In genomic region chr1:210231846-210232523, GRCh38 we compare ENCODE assay signal across 8 cellular contexts. TPM values are rescaled to one million over a fixed set of nuclear protein-coding genes. Genes with fewer than 3 reads are reported as not detected.
DNase-seq lines count a peak whose midpoint lies in the region; ATAC-seq and TF ChIP-seq lines count a peak whose summit lies in the region.

No MANE protein-coding gene starts in this region.

- intact Hi-C loops in aorta (cut with DNase I): loop anchor here (5.0 to 10.0 kb wide), 3 partner anchors 60 to 163 kb away; no protein-coding TSS in a partner anchor

- no peaks in the 10 kb centered on the region for H3K36me3 Mint-ChIP-seq in stimulated activated naive CD8-positive, alpha-beta T cell treated with anti-CD3 and anti-CD28 coated beads, Interleukin-15, Interleukin-2, amounts not matched to agents 100 ng/mL and 50 ng/mL, for 24 hours (ENCODE audit: low read depth)
- H3K36me3 Mint-ChIP-seq in activated CD4-positive, alpha-beta T cell treated with anti-CD3 and anti-CD28 coated beads, Interleukin-2, amount 10 ng/mL, durations not matched to agents 7 days and 5 days (ENCODE audit: low read depth): no peaks in the 10 kb centered on the region

- no peak overlapping the region for H3K23ac ChIP-seq in mesendoderm (ENCODE audit: low read length)

- H4K5ac ChIP-seq in mesendoderm (ENCODE audit: low read length): no peak overlapping the region

- H3K18ac ChIP-seq in mesendoderm (ENCODE audit: low read length): peak overlapping the region; percentile 9

- H2AK5ac ChIP-seq in mesendoderm (ENCODE audit: low read length): no peak overlapping the region

- H3K4me1 ChIP-seq in mesendoderm (ENCODE audit: control insufficient read depth, low read depth, low read length) (peaks cover 1% of the 10 kb centered on the region), aorta (ENCODE audit: control insufficient read depth in 1 of 2, insufficient read depth in 2 of 2, low read length in 2 of 2) (no peaks in the 10 kb centered on the region)

- H3K36me3 ChIP-seq in mesendoderm (ENCODE audit: control insufficient read depth, insufficient read depth, low read length) (no peaks in the 10 kb centered on the region), aorta (ENCODE audit: control insufficient read depth in 1 of 2, insufficient read depth in 2 of 2, low read length in 1 of 2) (no peaks in the 10 kb centered on the region)

- peak overlapping the region; percentile 93 for H3K56ac ChIP-seq in mesendoderm (ENCODE audit: low read length)

- CTCF ChIA-PET in activated CD4-positive, alpha-beta T cell treated with anti-CD3 and anti-CD28 coated beads, Interleukin-2, amount 10 ng/mL, durations not matched to agents 7 days and 5 days (lab: Charles Lee): no interaction called here

- peak overlapping the region; percentile 42 to 69 for H3K4me3 ChIP-seq in cardiac fibroblast (replicated peaks in 1 of 2; ENCODE audit: low read depth in 2 of 2, low read length in 2 of 2)
- peak overlapping the region; percentile 35 for H3K4me3 ChIP-seq in mesendoderm (ENCODE audit: low read length)
- peak overlapping the region; percentile 80 to 97 for H3K4me3 ChIP-seq in aorta (ENCODE audit: low read length in 2 of 2)

- H2BK15ac ChIP-seq in mesendoderm (replicated peaks; ENCODE audit: low read depth): no peak overlapping the region

- H3K27ac Mint-ChIP-seq in stimulated activated naive CD8-positive, alpha-beta T cell treated with anti-CD3 and anti-CD28 coated beads, Interleukin-15, Interleukin-2, amounts not matched to agents 100 ng/mL and 50 ng/mL, for 24 hours: no peak overlapping the region
- H3K27ac Mint-ChIP-seq in activated CD4-positive, alpha-beta T cell treated with anti-CD3 and anti-CD28 coated beads, Interleukin-2, amount 10 ng/mL, durations not matched to agents 7 days and 5 days: no peak overlapping the region

- H3K9me3 ChIP-seq in aorta (ENCODE audit: control insufficient read depth, low read length): no peaks in the 10 kb centered on the region

- no peaks in the 10 kb centered on the region for H3K79me2 ChIP-seq in mesendoderm (ENCODE audit: control insufficient read depth, insufficient read depth, low read length)

- no peaks in the 10 kb centered on the region for H3K27me3 ChIP-seq in mesendoderm (ENCODE audit: insufficient read depth, low read length, poor library complexity)
- no peaks in the 10 kb centered on the region for H3K27me3 ChIP-seq in aorta (ENCODE audit: control insufficient read depth in 1 of 2, insufficient read depth in 2 of 2, low read length in 1 of 2)

- H3K4ac ChIP-seq in mesendoderm (ENCODE audit: low read depth, low read length): no peak overlapping the region

- no CpG with 5 or more reads among the region's 22 CpGs for WGBS in mesendoderm (ENCODE audit: extremely low coverage, insufficient coverage, low lambda C conversion rate)
- WGBS in aorta, 2 donors: 7% methylated on average over 22 of the region's 22 CpGs

- no peak overlapping the region for H4K8ac ChIP-seq in mesendoderm (ENCODE audit: low read depth, low read length)

- no peak for TF ChIP-seq CTCF in cardiac fibroblast (IDR thresholded peaks at IDR 0.05; ENCODE audit: low read depth, low read length)

- DNase-seq in stimulated activated naive CD8-positive, alpha-beta T cell treated with anti-CD3 and anti-CD28 coated beads, Interleukin-15, Interleukin-2, amounts not matched to agents 100 U/mL and 50 U/mL, for 24 hours: no peak
- DNase-seq in cardiac fibroblast (ENCODE audit: low read depth in 2 of 2) (peak; percentile 66 to 75), mesendoderm (peak; percentile 31), aorta (no peak), A172 (ENCODE audit: low spot score) (no peak), SIG-M5 treated with dmso at 0.1 percent for 504 hours (lab: John Stamatoyannopoulos, UW; ENCODE audit: unreplicated experiment) (no peak)
- no peak for DNase-seq in activated CD4-positive, alpha-beta T cell treated with anti-CD3 and anti-CD28 coated beads, Interleukin-2, amount 10 ng/mL, durations not matched to agents 7 days and 5 days

- peaks cover 11% of the 10 kb centered on the region for H3K4me1 Mint-ChIP-seq in stimulated activated naive CD8-positive, alpha-beta T cell treated with anti-CD3 and anti-CD28 coated beads, Interleukin-15, Interleukin-2, amounts not matched to agents 100 ng/mL and 50 ng/mL, for 24 hours (ENCODE audit: low read depth)
- H3K4me1 Mint-ChIP-seq in activated CD4-positive, alpha-beta T cell treated with anti-CD3 and anti-CD28 coated beads, Interleukin-2, amount 10 ng/mL, durations not matched to agents 7 days and 5 days: peaks cover 10% of the 10 kb centered on the region

- H3K9ac ChIP-seq in mesendoderm (ENCODE audit: low read length): peak overlapping the region; percentile 30

- peak overlapping the region; percentile 28 for H3K27ac ChIP-seq in mesendoderm (ENCODE audit: low read depth, low read length)
- peak overlapping the region in 1 of 2 donors; percentile 32 for H3K27ac ChIP-seq in aorta (ENCODE audit: low read depth in 1 of 2, low read length in 2 of 2)

- H3K27me3 Mint-ChIP-seq in stimulated activated naive CD8-positive, alpha-beta T cell treated with anti-CD3 and anti-CD28 coated beads, Interleukin-15, Interleukin-2, amounts not matched to agents 100 ng/mL and 50 ng/mL, for 24 hours: peaks cover 52% of the 10 kb centered on the region
- peaks cover 57% of the 10 kb centered on the region for H3K27me3 Mint-ChIP-seq in activated CD4-positive, alpha-beta T cell treated with anti-CD3 and anti-CD28 coated beads, Interleukin-2, amount 10 ng/mL, durations not matched to agents 7 days and 5 days

- POLR2A ChIA-PET in activated CD4-positive, alpha-beta T cell treated with anti-CD3 and anti-CD28 coated beads, Interleukin-2, amount 10 ng/mL, durations not matched to agents 7 days and 5 days (lab: Charles Lee): no interaction called here

- H2BK5ac ChIP-seq in mesendoderm (ENCODE audit: low read length): no peak overlapping the region

- H3K4me3 Mint-ChIP-seq in stimulated activated naive CD8-positive, alpha-beta T cell treated with anti-CD3 and anti-CD28 coated beads, Interleukin-15, Interleukin-2, amounts not matched to agents 100 ng/mL and 50 ng/mL, for 24 hours: peak overlapping the region; percentile 54
- H3K4me3 Mint-ChIP-seq in activated CD4-positive, alpha-beta T cell treated with anti-CD3 and anti-CD28 coated beads, Interleukin-2, amount 10 ng/mL, durations not matched to agents 7 days and 5 days: no peak overlapping the region

- H3K4me2 ChIP-seq in mesendoderm (ENCODE audit: low read length): peak overlapping the region; percentile 46

- H2BK120ac ChIP-seq in mesendoderm (ENCODE audit: low read depth, low read length): no peak overlapping the region

- H3K79me1 ChIP-seq in mesendoderm (ENCODE audit: low read length): no peaks in the 10 kb centered on the region

- no peaks in the 10 kb centered on the region for H3K9me3 Mint-ChIP-seq in stimulated activated naive CD8-positive, alpha-beta T cell treated with anti-CD3 and anti-CD28 coated beads, Interleukin-15, Interleukin-2, amounts not matched to agents 100 ng/mL and 50 ng/mL, for 24 hours
- H3K9me3 Mint-ChIP-seq in activated CD4-positive, alpha-beta T cell treated with anti-CD3 and anti-CD28 coated beads, Interleukin-2, amount 10 ng/mL, durations not matched to agents 7 days and 5 days: no peaks in the 10 kb centered on the region

- ATAC-seq in stimulated activated naive CD8-positive, alpha-beta T cell treated with anti-CD3 and anti-CD28 coated beads, Interleukin-15, Interleukin-2, amounts not matched to agents 100 U/mL and 50 U/mL, for 24 hours: no peak
- ATAC-seq in aorta (ENCODE audit: low FRiP score): no peak

RNA-seq across cellular contexts. Expression of gene SERTAD4, which starts 0.6 kb away (rescaled TPM):
- polyA plus RNA-seq in mesendoderm (2013, experiment 1 of 2): 24.6 TPM
- polyA plus RNA-seq in mesendoderm (2013, experiment 2 of 2): 23.7 TPM
- total RNA-seq in aorta: 10 to 100 TPM in 1 of 2 donors, 1 to 10 TPM in 1; 4.5 to 14.6 TPM
- polyA plus RNA-seq in aorta: 1 to 10 TPM; 3.7 to 4.3 TPM
- 8.0 and 12.8 TPM in 2 replicates for total RNA-seq in A172 (2014; rRNA removed; shearing (Covaris generic))
- not detected for total RNA-seq in activated CD4-positive, alpha-beta T cell treated with anti-CD3 and anti-CD28 coated beads, Interleukin-2, amount 10 ng/mL, durations not matched to agents 7 days and 5 days

Comparison
In these comparisons a context has a peak if more than half of its experiments do, and no peak if none do; other contexts are left out.
1. DNase-seq: peak in cardiac fibroblast (2 of 2) and mesendoderm (single experiment); none in stimulated activated naive CD8-positive, alpha-beta T cell treated with anti-CD3 and anti-CD28 coated beads, Interleukin-15, Interleukin-2, amounts not matched to agents 100 U/mL and 50 U/mL, for 24 hours (single experiment), aorta (0 of 2), A172 (single experiment), activated CD4-positive, alpha-beta T cell treated with anti-CD3 and anti-CD28 coated beads, Interleukin-2, amount 10 ng/mL, durations not matched to agents 7 days and 5 days (single experiment) and SIG-M5 treated with dmso at 0.1 percent for 504 hours (single experiment).
2. H3K4me3 ChIP-seq: peak in every context shown above with its lines; median percentile 88 in aorta; 56 in cardiac fibroblast; 35 in mesendoderm.